In genomic region chr2:1816414-1816911, GRCh38 we compare ENCODE assay signal across 12 cellular contexts.
DNase-seq lines count a peak whose midpoint lies in the region; ATAC-seq and TF ChIP-seq lines count a peak whose summit lies in the region.
"Had no signal": no experiment of that assay in that cellular context is flagged by ENCODE, and none has a peak within 500 bp of the region (broad histone marks: within the 10 kb centered on the region; RNA-seq: fewer than 3 reads in every experiment).

No MANE protein-coding gene starts in this region.

- H3K14ac ChIP-seq in neuronal stem cell (ENCODE audit: low read length) = no peak overlapping the region

- no peak overlapping the region for H3K9ac ChIP-seq in neuronal stem cell (ENCODE audit: low read depth, low read length, poor library complexity)

- WGBS in neuronal stem cell (ENCODE audit: extremely low coverage in 2 of 2, insufficient read length in 2 of 2, insufficient replicate concordance in 1 of 2), 2 donors = no CpG with 5 or more reads among the region's 19 CpGs

- ATAC-seq in upper lobe of right lung (peak; percentile 23), GM21825 (IDR thresholded peaks at IDR 0.05; ENCODE audit: unreplicated experiment) (no peak)

- H3K4me1 ChIP-seq in SJCRH30 (peaks cover 37% of the 10 kb centered on the region), neuronal stem cell (ENCODE audit: control insufficient read depth in 2 of 2, insufficient read depth in 1 of 2, low read depth in 1 of 2, low read length in 2 of 2) (peaks cover 0 to 5% of the 10 kb centered on the region in 2 donors), upper lobe of right lung (no peaks in the 10 kb centered on the region)
- H3K4me1 ChIP-seq: HAP-1 had no signal

- H2BK120ac ChIP-seq in neuronal stem cell (ENCODE audit: low read depth, low read length) = peak overlapping the region; percentile 29

- no peak overlapping the region for H3K27ac Mint-ChIP-seq in immature natural killer cell

- no peak overlapping the region for H3K4ac ChIP-seq in neuronal stem cell (ENCODE audit: low read length)

- no peak overlapping the region for H2BK12ac ChIP-seq in neuronal stem cell (ENCODE audit: low read length)

- no peak overlapping the region for H2BK5ac ChIP-seq in neuronal stem cell (ENCODE audit: low read length)

- no peaks in the 10 kb centered on the region for H3K79me1 ChIP-seq in neuronal stem cell (ENCODE audit: low read depth, low read length)

- intact Hi-C loops in upper lobe of right lung (cut with DNase I) = no loop called here

- H2AK5ac ChIP-seq in neuronal stem cell (ENCODE audit: low read depth, low read length) = peak overlapping the region; percentile 93

- H4K91ac ChIP-seq in neuronal stem cell (ENCODE audit: low read depth, low read length, poor library complexity) = peak overlapping the region; percentile 9

- H3K4me1 Mint-ChIP-seq in immature natural killer cell = peaks cover 0 to 2% of the 10 kb centered on the region in 2 donors

- DNase-seq in SJCRH30 = peak; percentile 72 to 79
- DNase-seq in foreskin fibroblast = peak; percentile 41 to 60
- no peak for DNase-seq in neuronal stem cell (ENCODE audit: low spot score)
- DNase-seq in upper lobe of right lung = no peak
- DNase-seq in immature natural killer cell = no peak
- no peak for DNase-seq in NCI-H1417 treated with DMSO at 0.1 percent for 48 hours (lab: John Stamatoyannopoulos, UW)
- DNase-seq: brain microvascular endothelial cell; NCI-H774; stimulated activated CD4-positive, alpha-beta T cell treated with anti-CD3 and anti-CD28 coated beads, Interleukin-2, amount 100 ng/mL, for 48 hours; T-helper 1 cell had no signal

- H3K36me3 Mint-ChIP-seq in immature natural killer cell = no peaks in the 10 kb centered on the region

- H3K4me3 Mint-ChIP-seq in immature natural killer cell = no peak overlapping the region

- H4K8ac ChIP-seq in neuronal stem cell (ENCODE audit: low read depth, low read length) = no peak overlapping the region

- H3K27me3 ChIP-seq in SJCRH30 (no peaks in the 10 kb centered on the region; the same call in 1 of the 2 replicates), neuronal stem cell (ENCODE audit: control insufficient read depth in 3 of 3, insufficient read depth in 3 of 3, low read depth in 1 of 3, low read length in 3 of 3) (no peaks in the 10 kb centered on the region), upper lobe of right lung (no peaks in the 10 kb centered on the region)
- H3K27me3 ChIP-seq: brain microvascular endothelial cell had no signal

- H3K27ac ChIP-seq in SJCRH30 (peak overlapping the region; percentile 33), neuronal stem cell (replicated peaks; ENCODE audit: low read length) (no peak overlapping the region), upper lobe of right lung (peak overlapping the region; percentile 59)

- H3K18ac ChIP-seq in neuronal stem cell (ENCODE audit: low read length) = peak overlapping the region; percentile 82

- H3K9me3 ChIP-seq in SJCRH30 (replicated peaks) = no peaks in the 10 kb centered on the region
- no peaks in the 10 kb centered on the region for H3K9me3 ChIP-seq in neuronal stem cell (replicated peaks in 1 of 2; ENCODE audit: control insufficient read depth in 2 of 2, insufficient read depth in 1 of 2, low read depth in 1 of 2, low read length in 2 of 2)
- H3K9me3 ChIP-seq in upper lobe of right lung = no peaks in the 10 kb centered on the region
- H3K9me3 ChIP-seq: HAP-1 had no signal

- no peak for TF ChIP-seq CTCF in foreskin fibroblast (IDR thresholded peaks at IDR 0.05; ENCODE audit: low read depth, low read length)
- no peak for TF ChIP-seq CTCF in upper lobe of right lung (IDR thresholded peaks at IDR 0.05)

- H3K36me3 ChIP-seq in SJCRH30 (no peaks in the 10 kb centered on the region), neuronal stem cell (replicated peaks in 1 of 2; ENCODE audit: control insufficient read depth in 2 of 2, insufficient read depth in 2 of 2, low read length in 2 of 2) (no peaks in the 10 kb centered on the region), upper lobe of right lung (no peaks in the 10 kb centered on the region)
- H3K36me3 ChIP-seq: brain microvascular endothelial cell, HAP-1 had no signal

- no peak overlapping the region for H3K4me2 ChIP-seq in neuronal stem cell (ENCODE audit: insufficient read depth, low read length, poor library complexity, severe bottlenecking)

- H2AFZ ChIP-seq in neuronal stem cell (ENCODE audit: low read length) = no peak overlapping the region

- peaks cover 5 to 7% (median 7%) of the 10 kb centered on the region in 3 donors for H3K27me3 Mint-ChIP-seq in immature natural killer cell (ENCODE audit: low read depth in 3 of 3)

- H3K23ac ChIP-seq in neuronal stem cell (ENCODE audit: low read depth, low read length, poor library complexity) = peak overlapping the region; percentile 52

- H3K4me3 ChIP-seq in SJCRH30 (no peak overlapping the region), foreskin fibroblast (ENCODE audit: low read depth in 1 of 2, low read length in 2 of 2) (no peak overlapping the region), neuronal stem cell (ENCODE audit: low read length in 2 of 2) (no peak overlapping the region), upper lobe of right lung (no peak overlapping the region)
- H3K4me3 ChIP-seq: HAP-1 had no signal

- H3K9me3 Mint-ChIP-seq in immature natural killer cell = no peaks in the 10 kb centered on the region

- H2BK15ac ChIP-seq in neuronal stem cell (ENCODE audit: low read length) = peak overlapping the region; percentile 42

Comparison
In these comparisons a context has a peak if more than half of its experiments do, and no peak if none do; other contexts are left out.
1. DNase-seq: peak in SJCRH30 (2 of 2) and foreskin fibroblast (2 of 2); none in neuronal stem cell (single experiment), upper lobe of right lung (single experiment), immature natural killer cell (0 of 3) and NCI-H1417 treated with DMSO at 0.1 percent for 48 hours (single experiment).